ENCODE assay signal across 1 cellular context in the genomic region with DNA sequence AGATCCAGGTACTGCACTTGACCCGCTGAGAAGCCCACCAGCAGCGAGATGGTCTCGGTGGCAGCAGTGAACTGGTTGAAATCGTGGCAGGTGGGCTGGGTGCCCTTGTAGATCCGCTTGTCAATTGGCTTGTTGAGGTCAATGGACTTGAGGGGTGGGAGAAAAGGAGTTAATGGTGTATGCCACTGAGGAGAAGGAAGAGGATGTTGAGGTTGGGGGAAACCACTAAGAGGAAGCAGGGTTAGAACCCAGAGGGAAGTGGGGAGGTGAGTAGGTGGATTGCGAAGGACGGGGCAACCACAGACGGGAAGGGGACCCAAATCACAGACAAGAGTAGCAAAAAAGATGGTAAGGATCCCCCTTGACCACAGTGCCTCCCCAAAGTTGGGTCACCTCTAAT.
TF ChIP-seq lines count a peak whose summit lies in the region.

No MANE protein-coding gene starts in this region.

TF ChIP-seq in neural cell, 6 proteins besides CTCF, POLR2A, EP300 and RAD21:
- TF ChIP-seq MXI1 (conservative IDR thresholded peaks at IDR 0.05; ENCODE audit: poor library complexity, severe bottlenecking) (no peak), EZH2 (IDR thresholded peaks at IDR 0.05; ENCODE audit: borderline replicate concordance, insufficient read depth, low read length, poor library complexity, severe bottlenecking) (no peak), SMC3 (conservative IDR thresholded peaks at IDR 0.05; ENCODE audit: poor library complexity) (no peak), POLR2AphosphoS5 (IDR thresholded peaks at IDR 0.05) (no peak), TAF1 (IDR thresholded peaks at IDR 0.05; ENCODE audit: low read depth) (no peak)
- TF ChIP-seq, protein P1, sequence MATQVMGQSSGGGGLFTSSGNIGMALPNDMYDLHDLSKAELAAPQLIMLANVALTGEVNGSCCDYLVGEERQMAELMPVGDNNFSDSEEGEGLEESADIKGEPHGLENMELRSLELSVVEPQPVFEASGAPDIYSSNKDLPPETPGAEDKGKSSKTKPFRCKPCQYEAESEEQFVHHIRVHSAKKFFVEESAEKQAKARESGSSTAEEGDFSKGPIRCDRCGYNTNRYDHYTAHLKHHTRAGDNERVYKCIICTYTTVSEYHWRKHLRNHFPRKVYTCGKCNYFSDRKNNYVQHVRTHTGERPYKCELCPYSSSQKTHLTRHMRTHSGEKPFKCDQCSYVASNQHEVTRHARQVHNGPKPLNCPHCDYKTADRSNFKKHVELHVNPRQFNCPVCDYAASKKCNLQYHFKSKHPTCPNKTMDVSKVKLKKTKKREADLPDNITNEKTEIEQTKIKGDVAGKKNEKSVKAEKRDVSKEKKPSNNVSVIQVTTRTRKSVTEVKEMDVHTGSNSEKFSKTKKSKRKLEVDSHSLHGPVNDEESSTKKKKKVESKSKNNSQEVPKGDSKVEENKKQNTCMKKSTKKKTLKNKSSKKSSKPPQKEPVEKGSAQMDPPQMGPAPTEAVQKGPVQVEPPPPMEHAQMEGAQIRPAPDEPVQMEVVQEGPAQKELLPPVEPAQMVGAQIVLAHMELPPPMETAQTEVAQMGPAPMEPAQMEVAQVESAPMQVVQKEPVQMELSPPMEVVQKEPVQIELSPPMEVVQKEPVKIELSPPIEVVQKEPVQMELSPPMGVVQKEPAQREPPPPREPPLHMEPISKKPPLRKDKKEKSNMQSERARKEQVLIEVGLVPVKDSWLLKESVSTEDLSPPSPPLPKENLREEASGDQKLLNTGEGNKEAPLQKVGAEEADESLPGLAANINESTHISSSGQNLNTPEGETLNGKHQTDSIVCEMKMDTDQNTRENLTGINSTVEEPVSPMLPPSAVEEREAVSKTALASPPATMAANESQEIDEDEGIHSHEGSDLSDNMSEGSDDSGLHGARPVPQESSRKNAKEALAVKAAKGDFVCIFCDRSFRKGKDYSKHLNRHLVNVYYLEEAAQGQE (IDR thresholded peaks at IDR 0.05; ENCODE audit: borderline replicate concordance) = no peak
